Comparison of ENCODE assay signal across 4 cellular contexts in the genomic region with DNA sequence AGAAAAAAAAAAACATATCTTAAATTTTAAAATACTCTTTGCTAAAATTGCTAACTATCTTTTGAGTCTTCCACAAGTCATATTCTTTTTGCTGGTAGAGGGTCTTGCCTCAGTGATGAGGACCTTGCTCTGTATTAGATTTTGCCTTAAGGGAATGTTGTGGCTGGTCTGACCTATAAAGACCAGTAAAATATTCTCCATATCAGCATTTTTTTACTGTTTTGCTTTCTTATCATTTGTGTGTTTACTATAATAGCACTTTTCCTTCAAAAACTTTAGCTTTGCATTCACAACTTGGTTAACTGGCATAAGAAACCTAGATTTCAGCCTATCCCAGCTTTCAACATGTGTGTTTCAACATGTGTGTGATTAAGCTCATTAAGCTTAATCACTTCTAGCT.
TF ChIP-seq lines count a peak whose summit lies in the region.

No MANE protein-coding gene starts in this region.

TF ChIP-seq in HepG2, 621 proteins besides CTCF, POLR2A, EP300 and RAD21:
- peak; percentile 44 to 59 for TF ChIP-seq MAFK (conservative IDR thresholded peaks at IDR 0.05 in 1 of 2, IDR thresholded peaks at IDR 0.05 in 1 of 2; ENCODE audit: low read length in 2 of 2)
- TF ChIP-seq MAFF (IDR thresholded peaks at IDR 0.05; ENCODE audit: low read depth, low read length) = peak; percentile 52; the same call in 1 of the 2 replicates
- TF ChIP-seq TRIM24 (CRISPR knock-in tag; IDR thresholded peaks at IDR 0.05) = no peak

TF ChIP-seq in A549, 52 proteins besides CTCF, POLR2A, EP300 and RAD21:
- TF ChIP-seq, protein P1, sequence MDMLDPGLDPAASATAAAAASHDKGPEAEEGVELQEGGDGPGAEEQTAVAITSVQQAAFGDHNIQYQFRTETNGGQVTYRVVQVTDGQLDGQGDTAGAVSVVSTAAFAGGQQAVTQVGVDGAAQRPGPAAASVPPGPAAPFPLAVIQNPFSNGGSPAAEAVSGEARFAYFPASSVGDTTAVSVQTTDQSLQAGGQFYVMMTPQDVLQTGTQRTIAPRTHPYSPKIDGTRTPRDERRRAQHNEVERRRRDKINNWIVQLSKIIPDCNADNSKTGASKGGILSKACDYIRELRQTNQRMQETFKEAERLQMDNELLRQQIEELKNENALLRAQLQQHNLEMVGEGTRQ (IDR thresholded peaks at IDR 0.05) = no peak
- TF ChIP-seq ESRRA (IDR thresholded peaks at IDR 0.05; ENCODE audit: borderline replicate concordance, low read length) (no peak), TP53 (CRISPR knock-in tag; IDR thresholded peaks at IDR 0.05) (no peak), CBX2 (IDR thresholded peaks at IDR 0.05; ENCODE audit: borderline replicate concordance, low read depth) (no peak), HOXB13 (CRISPR knock-in tag; IDR thresholded peaks at IDR 0.05; ENCODE audit: low read depth) (no peak), MAFK (IDR thresholded peaks at IDR 0.05; ENCODE audit: partially characterized antibody) (peak; percentile 68)
- TF ChIP-seq, protein P2, sequence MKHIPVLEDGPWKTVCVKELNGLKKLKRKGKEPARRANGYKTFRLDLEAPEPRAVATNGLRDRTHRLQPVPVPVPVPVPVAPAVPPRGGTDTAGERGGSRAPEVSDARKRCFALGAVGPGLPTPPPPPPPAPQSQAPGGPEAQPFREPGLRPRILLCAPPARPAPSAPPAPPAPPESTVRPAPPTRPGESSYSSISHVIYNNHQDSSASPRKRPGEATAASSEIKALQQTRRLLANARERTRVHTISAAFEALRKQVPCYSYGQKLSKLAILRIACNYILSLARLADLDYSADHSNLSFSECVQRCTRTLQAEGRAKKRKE (CRISPR knock-in tag; IDR thresholded peaks at IDR 0.05; ENCODE audit: low read depth) = no peak
TF ChIP-seq in A549: peak in this region for 1.

TF ChIP-seq in IMR-90, 13 proteins besides CTCF, POLR2A, EP300 and RAD21:
- 0 out of 2 replicates have a peak, but pooled peaks have one; percentile 34 for TF ChIP-seq MAFK (IDR thresholded peaks at IDR 0.05; ENCODE audit: low read depth, low read length)
- no peak for TF ChIP-seq NFE2L2 (IDR thresholded peaks at IDR 0.05; ENCODE audit: low read depth, low read length)

TF ChIP-seq in K562, 482 proteins besides CTCF, POLR2A, EP300 and RAD21:
- no peak for TF ChIP-seq ZNF347 (CRISPR knock-in tag; IDR thresholded peaks at IDR 0.05; ENCODE audit: low read depth)
- 0 out of 2 replicates have a peak, but pooled peaks have one; percentile 32 for TF ChIP-seq ZNF316 (IDR thresholded peaks at IDR 0.05)
- TF ChIP-seq POLR2AphosphoS5 (IDR thresholded peaks at IDR 0.05; ENCODE audit: control insufficient read depth, insufficient read depth, low read depth, low read length) = no peak
- TF ChIP-seq HDAC3 (IDR thresholded peaks at IDR 0.05; ENCODE audit: borderline replicate concordance, partially characterized antibody) = no peak
- TF ChIP-seq, protein P3, sequence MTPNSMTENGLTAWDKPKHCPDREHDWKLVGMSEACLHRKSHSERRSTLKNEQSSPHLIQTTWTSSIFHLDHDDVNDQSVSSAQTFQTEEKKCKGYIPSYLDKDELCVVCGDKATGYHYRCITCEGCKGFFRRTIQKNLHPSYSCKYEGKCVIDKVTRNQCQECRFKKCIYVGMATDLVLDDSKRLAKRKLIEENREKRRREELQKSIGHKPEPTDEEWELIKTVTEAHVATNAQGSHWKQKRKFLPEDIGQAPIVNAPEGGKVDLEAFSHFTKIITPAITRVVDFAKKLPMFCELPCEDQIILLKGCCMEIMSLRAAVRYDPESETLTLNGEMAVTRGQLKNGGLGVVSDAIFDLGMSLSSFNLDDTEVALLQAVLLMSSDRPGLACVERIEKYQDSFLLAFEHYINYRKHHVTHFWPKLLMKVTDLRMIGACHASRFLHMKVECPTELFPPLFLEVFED (CRISPR knock-in tag; conservative IDR thresholded peaks at IDR 0.05) = no peak
TF ChIP-seq in K562: peak in this region for 1.
